ENCODE assay signal across 1 cellular context in the genomic region with DNA sequence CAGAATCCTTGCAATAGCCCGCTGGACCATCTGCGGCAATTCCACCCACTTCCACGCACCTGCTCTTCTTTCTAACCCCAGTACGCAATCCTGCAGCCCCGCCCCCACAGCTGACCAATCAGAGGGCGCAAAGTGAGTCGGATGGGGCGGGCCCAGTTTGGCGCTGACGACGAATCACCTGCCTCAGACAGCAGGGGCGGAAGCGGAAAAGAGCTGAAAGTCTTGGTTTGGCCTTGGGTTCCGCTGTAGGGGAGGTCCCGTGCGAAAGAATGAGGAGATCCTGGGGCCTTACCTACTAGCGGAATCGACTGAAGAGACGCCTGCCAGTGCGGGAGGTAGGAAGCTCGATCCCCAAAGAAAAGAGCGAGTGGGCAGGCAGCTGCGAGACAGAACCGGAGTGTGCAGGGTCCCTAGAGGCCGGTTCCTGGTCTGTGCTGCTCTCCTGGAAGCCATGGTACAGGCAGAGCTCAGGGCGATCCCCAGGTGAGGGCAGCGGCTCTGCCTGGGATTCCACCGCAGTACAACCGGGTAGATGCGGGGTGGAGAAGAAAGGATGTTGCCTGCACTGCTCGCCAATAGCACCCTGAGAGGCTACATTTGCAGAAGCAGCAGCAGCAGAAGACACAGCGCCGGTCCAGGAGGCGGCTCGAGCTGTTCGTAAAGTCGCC.
TF ChIP-seq lines count a peak whose summit lies in the region.

TMEM184C (plus strand) TSS at position 225 of the 668 bp plus-strand sequence. CDS start 560 bp downstream, outside the sequence.

TF ChIP-seq in HepG2, 621 proteins besides CTCF, POLR2A, EP300 and RAD21 (continued from another document and continues in another):
- TF ChIP-seq NR2F6 (IDR thresholded peaks at IDR 0.05) (no peak), NR2F6 (CRISPR knock-in tag; IDR thresholded peaks at IDR 0.05) (0 out of 2 replicates have a peak, but pooled peaks have one; percentile 6), HOXA3 (CRISPR knock-in tag; IDR thresholded peaks at IDR 0.05) (peak; percentile 60; the same call in 1 of the 2 replicates), CEBPB (IDR thresholded peaks at IDR 0.05; ENCODE audit: borderline replicate concordance, low read depth, low read length) (peak; percentile 70; the same call in 1 of the 2 replicates), HOXA5 (CRISPR knock-in tag; IDR thresholded peaks at IDR 0.05) (peak; percentile 85), DNMT1 (CRISPR knock-in tag; IDR thresholded peaks at IDR 0.05) (0 out of 2 replicates have a peak, but pooled peaks have one; percentile 44), ZC3H13 (CRISPR knock-in tag; IDR thresholded peaks at IDR 0.05) (no peak), KDM1A (CRISPR knock-in tag; IDR thresholded peaks at IDR 0.05) (no peak), TAF15 (IDR thresholded peaks at IDR 0.05; ENCODE audit: low read depth, low read length, poor library complexity, severe bottlenecking) (no peak), ZSCAN25 (CRISPR knock-in tag; IDR thresholded peaks at IDR 0.05) (no peak), NCOA1 (CRISPR knock-in tag; IDR thresholded peaks at IDR 0.05) (peak; percentile 54; the same call in 1 of the 2 replicates), RBAK (CRISPR knock-in tag; IDR thresholded peaks at IDR 0.05) (no peak), ZNF781 (CRISPR knock-in tag; IDR thresholded peaks at IDR 0.05; ENCODE audit: borderline replicate concordance, not compliant biosample characterization) (no peak), SIN3B (IDR thresholded peaks at IDR 0.05; ENCODE audit: low read length) (no peak), GABPB1 (CRISPR knock-in tag; IDR thresholded peaks at IDR 0.05) (peak; percentile 96), ZSCAN31 (CRISPR knock-in tag; IDR thresholded peaks at IDR 0.05; ENCODE audit: low read depth) (no peak), BHLHE40 (IDR thresholded peaks at IDR 0.05; ENCODE audit: low read length) (peak; percentile 58), ZNF468 (CRISPR knock-in tag; IDR thresholded peaks at IDR 0.05) (no peak), CCDC6 (CRISPR knock-in tag; IDR thresholded peaks at IDR 0.05) (0 out of 2 replicates have a peak, but pooled peaks have one; percentile 70), ZFP1 (CRISPR knock-in tag; IDR thresholded peaks at IDR 0.05) (no peak), MTERF4 (CRISPR knock-in tag; IDR thresholded peaks at IDR 0.05) (no peak), ZNF512B (CRISPR knock-in tag; IDR thresholded peaks at IDR 0.05; ENCODE audit: borderline replicate concordance) (0 out of 2 replicates have a peak, but pooled peaks have one; percentile 74), ZNF136 (CRISPR knock-in tag; IDR thresholded peaks at IDR 0.05; ENCODE audit: low read depth) (0 out of 2 replicates have a peak, but pooled peaks have one; percentile 45), ARHGAP35 (CRISPR knock-in tag; IDR thresholded peaks at IDR 0.05; ENCODE audit: borderline replicate concordance) (no peak), SCMH1 (CRISPR knock-in tag; IDR thresholded peaks at IDR 0.05; ENCODE audit: borderline replicate concordance) (no peak), ATF1 (CRISPR knock-in tag; IDR thresholded peaks at IDR 0.05) (no peak), TBX2 (CRISPR knock-in tag; IDR thresholded peaks at IDR 0.05; ENCODE audit: borderline replicate concordance) (peak; percentile 33; the same call in 1 of the 2 replicates), NR2F1 (CRISPR knock-in tag; IDR thresholded peaks at IDR 0.05) (no peak), USF2 (IDR thresholded peaks at IDR 0.05; ENCODE audit: low read depth, low read length) (no peak), USF2 (CRISPR knock-in tag; IDR thresholded peaks at IDR 0.05; ENCODE audit: borderline replicate concordance) (peak; percentile 53), ZNF44 (CRISPR knock-in tag; IDR thresholded peaks at IDR 0.05) (no peak)
- TF ChIP-seq, protein P1, sequence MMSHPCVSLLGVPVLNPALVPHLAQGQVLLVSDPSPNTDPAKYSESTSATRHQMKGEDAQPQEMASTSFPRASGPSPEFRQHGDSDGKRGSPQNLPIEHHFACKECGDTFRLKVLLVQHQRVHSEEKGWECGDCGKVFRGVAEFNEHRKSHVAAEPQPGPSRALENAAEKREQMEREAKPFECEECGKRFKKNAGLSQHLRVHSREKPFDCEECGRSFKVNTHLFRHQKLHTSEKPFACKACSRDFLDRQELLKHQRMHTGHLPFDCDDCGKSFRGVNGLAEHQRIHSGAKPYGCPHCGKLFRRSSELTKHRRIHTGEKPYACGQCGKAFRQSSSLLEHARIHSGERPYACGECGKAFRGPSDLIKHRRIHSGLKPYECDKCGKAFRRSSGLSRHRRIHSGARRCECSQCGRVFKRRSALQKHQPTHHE (CRISPR knock-in tag; IDR thresholded peaks at IDR 0.05; ENCODE audit: borderline replicate concordance), result no peak
- TF ChIP-seq, protein P2, sequence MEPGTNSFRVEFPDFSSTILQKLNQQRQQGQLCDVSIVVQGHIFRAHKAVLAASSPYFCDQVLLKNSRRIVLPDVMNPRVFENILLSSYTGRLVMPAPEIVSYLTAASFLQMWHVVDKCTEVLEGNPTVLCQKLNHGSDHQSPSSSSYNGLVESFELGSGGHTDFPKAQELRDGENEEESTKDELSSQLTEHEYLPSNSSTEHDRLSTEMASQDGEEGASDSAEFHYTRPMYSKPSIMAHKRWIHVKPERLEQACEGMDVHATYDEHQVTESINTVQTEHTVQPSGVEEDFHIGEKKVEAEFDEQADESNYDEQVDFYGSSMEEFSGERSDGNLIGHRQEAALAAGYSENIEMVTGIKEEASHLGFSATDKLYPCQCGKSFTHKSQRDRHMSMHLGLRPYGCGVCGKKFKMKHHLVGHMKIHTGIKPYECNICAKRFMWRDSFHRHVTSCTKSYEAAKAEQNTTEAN (CRISPR knock-in tag; conservative IDR thresholded peaks at IDR 0.05), result 0 out of 2 replicates have a peak, but pooled peaks have one; percentile 56
- TF ChIP-seq, protein P3, sequence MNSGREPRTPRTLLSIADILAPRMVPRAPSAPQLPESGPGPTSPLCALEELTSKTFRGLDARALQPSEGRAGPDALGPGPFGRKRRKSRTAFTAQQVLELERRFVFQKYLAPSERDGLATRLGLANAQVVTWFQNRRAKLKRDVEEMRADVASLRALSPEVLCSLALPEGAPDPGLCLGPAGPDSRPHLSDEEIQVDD (CRISPR knock-in tag; IDR thresholded peaks at IDR 0.05; ENCODE audit: borderline replicate concordance), result no peak
- TF ChIP-seq, protein P4, sequence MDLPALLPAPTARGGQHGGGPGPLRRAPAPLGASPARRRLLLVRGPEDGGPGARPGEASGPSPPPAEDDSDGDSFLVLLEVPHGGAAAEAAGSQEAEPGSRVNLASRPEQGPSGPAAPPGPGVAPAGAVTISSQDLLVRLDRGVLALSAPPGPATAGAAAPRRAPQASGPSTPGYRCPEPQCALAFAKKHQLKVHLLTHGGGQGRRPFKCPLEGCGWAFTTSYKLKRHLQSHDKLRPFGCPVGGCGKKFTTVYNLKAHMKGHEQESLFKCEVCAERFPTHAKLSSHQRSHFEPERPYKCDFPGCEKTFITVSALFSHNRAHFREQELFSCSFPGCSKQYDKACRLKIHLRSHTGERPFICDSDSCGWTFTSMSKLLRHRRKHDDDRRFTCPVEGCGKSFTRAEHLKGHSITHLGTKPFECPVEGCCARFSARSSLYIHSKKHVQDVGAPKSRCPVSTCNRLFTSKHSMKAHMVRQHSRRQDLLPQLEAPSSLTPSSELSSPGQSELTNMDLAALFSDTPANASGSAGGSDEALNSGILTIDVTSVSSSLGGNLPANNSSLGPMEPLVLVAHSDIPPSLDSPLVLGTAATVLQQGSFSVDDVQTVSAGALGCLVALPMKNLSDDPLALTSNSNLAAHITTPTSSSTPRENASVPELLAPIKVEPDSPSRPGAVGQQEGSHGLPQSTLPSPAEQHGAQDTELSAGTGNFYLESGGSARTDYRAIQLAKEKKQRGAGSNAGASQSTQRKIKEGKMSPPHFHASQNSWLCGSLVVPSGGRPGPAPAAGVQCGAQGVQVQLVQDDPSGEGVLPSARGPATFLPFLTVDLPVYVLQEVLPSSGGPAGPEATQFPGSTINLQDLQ (CRISPR knock-in tag; IDR thresholded peaks at IDR 0.05), result no peak; the same call in 1 of the 2 replicates
- TF ChIP-seq, protein P5, sequence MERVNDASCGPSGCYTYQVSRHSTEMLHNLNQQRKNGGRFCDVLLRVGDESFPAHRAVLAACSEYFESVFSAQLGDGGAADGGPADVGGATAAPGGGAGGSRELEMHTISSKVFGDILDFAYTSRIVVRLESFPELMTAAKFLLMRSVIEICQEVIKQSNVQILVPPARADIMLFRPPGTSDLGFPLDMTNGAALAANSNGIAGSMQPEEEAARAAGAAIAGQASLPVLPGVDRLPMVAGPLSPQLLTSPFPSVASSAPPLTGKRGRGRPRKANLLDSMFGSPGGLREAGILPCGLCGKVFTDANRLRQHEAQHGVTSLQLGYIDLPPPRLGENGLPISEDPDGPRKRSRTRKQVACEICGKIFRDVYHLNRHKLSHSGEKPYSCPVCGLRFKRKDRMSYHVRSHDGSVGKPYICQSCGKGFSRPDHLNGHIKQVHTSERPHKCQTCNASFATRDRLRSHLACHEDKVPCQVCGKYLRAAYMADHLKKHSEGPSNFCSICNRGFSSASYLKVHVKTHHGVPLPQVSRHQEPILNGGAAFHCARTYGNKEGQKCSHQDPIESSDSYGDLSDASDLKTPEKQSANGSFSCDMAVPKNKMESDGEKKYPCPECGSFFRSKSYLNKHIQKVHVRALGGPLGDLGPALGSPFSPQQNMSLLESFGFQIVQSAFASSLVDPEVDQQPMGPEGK (CRISPR knock-in tag; IDR thresholded peaks at IDR 0.05), result no peak
- TF ChIP-seq, protein P6, sequence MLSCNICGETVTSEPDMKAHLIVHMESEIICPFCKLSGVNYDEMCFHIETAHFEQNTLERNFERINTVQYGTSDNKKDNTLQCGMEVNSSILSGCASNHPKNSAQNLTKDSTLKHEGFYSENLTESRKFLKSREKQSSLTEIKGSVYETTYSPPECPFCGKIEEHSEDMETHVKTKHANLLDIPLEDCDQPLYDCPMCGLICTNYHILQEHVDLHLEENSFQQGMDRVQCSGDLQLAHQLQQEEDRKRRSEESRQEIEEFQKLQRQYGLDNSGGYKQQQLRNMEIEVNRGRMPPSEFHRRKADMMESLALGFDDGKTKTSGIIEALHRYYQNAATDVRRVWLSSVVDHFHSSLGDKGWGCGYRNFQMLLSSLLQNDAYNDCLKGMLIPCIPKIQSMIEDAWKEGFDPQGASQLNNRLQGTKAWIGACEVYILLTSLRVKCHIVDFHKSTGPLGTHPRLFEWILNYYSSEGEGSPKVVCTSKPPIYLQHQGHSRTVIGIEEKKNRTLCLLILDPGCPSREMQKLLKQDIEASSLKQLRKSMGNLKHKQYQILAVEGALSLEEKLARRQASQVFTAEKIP (CRISPR knock-in tag; IDR thresholded peaks at IDR 0.05; ENCODE audit: borderline replicate concordance), result no peak
- TF ChIP-seq, protein P7, sequence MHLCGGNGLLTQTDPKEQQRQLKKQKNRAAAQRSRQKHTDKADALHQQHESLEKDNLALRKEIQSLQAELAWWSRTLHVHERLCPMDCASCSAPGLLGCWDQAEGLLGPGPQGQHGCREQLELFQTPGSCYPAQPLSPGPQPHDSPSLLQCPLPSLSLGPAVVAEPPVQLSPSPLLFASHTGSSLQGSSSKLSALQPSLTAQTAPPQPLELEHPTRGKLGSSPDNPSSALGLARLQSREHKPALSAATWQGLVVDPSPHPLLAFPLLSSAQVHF (CRISPR knock-in tag; IDR thresholded peaks at IDR 0.05), result no peak
- TF ChIP-seq, protein P8, sequence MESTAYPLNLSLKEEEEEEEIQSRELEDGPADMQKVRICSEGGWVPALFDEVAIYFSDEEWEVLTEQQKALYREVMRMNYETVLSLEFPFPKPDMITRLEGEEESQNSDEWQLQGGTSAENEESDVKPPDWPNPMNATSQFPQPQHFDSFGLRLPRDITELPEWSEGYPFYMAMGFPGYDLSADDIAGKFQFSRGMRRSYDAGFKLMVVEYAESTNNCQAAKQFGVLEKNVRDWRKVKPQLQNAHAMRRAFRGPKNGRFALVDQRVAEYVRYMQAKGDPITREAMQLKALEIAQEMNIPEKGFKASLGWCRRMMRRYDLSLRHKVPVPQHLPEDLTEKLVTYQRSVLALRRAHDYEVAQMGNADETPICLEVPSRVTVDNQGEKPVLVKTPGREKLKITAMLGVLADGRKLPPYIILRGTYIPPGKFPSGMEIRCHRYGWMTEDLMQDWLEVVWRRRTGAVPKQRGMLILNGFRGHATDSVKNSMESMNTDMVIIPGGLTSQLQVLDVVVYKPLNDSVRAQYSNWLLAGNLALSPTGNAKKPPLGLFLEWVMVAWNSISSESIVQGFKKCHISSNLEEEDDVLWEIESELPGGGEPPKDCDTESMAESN (CRISPR knock-in tag; conservative IDR thresholded peaks at IDR 0.05), result peak; percentile 66; the same call in 1 of the 2 replicates
